Comparison of ENCODE assay signal across 1 cellular context in the genomic region with DNA sequence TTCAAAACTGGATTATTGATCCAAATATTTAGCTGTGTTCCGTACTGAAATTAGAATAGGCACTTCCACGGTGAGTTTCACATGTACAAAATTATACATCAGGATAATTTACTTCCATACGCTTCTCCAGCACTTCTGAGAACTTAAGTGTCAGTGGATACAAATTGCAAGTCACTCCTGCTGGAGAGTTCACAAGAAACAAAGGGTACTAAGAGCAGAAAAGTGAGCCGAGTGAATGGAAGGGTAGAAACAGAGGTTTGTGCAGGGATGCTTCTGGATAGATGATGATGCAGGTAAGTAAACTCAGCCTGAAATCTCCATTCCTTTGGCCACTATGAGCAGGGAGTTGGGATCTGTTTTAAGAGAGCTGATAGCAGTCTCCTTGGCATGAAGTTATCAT.
TF ChIP-seq lines count a peak whose summit lies in the region.
"Not testable (repeated sequence)": the region's sequence is repeated elsewhere in the genome, so short reads cannot be mapped to it uniquely, and the experiment has no call there.

No MANE protein-coding gene starts in this region.

TF ChIP-seq in K562, 482 proteins besides CTCF, POLR2A, EP300 and RAD21:
- TF ChIP-seq C11orf30 (IDR thresholded peaks at IDR 0.05; ENCODE audit: low read depth) (peak; percentile 95), DPF2 (IDR thresholded peaks at IDR 0.05) (peak; percentile 54), ATF3 (CRISPR knock-in tag; conservative IDR thresholded peaks at IDR 0.05) (peak; percentile 48; the same call in 1 of the 2 replicates), ZNF316 (IDR thresholded peaks at IDR 0.05) (peak; percentile 96), SMARCE1 (IDR thresholded peaks at IDR 0.05) (peak; percentile 42; the same call in 1 of the 2 replicates), MYC (IDR thresholded peaks at IDR 0.05; ENCODE audit: low read depth, low read length) (0 out of 2 replicates have a peak, but pooled peaks have one; percentile 10), PBX2 (tag; conservative IDR thresholded peaks at IDR 0.05; ENCODE audit: low read depth) (peak; percentile 32; the same call in 1 of the 2 replicates), CTBP1 (IDR thresholded peaks at IDR 0.05; ENCODE audit: borderline replicate concordance) (peak; percentile 57), MEIS2 (IDR thresholded peaks at IDR 0.05; ENCODE audit: partially characterized antibody) (peak; percentile 57), NFE2 (IDR thresholded peaks at IDR 0.05; ENCODE audit: low read depth) (peak; percentile 90), MAFF (IDR thresholded peaks at IDR 0.05; ENCODE audit: low read length) (peak; percentile 77), SMARCA4 (IDR thresholded peaks at IDR 0.05) (peak; percentile 66), MAFG (tag; conservative IDR thresholded peaks at IDR 0.05) (peak; percentile 97), ARID1B (IDR thresholded peaks at IDR 0.05) (peak; percentile 19; the same call in 1 of the 2 replicates), JUND (tag; IDR thresholded peaks at IDR 0.05; ENCODE audit: borderline replicate concordance, low read depth, low read length) (0 out of 3 replicates have a peak, but pooled peaks have one; percentile 12), GATAD2B (IDR thresholded peaks at IDR 0.05; ENCODE audit: borderline replicate concordance) (0 out of 2 replicates have a peak, but pooled peaks have one; percentile 27), NFE2L1 (tag; IDR thresholded peaks at IDR 0.05; ENCODE audit: borderline replicate concordance, low read depth) (peak; percentile 75; the same call in 1 of the 2 replicates), NFIC (IDR thresholded peaks at IDR 0.05) (peak; percentile 80)
- TF ChIP-seq, protein P1, sequence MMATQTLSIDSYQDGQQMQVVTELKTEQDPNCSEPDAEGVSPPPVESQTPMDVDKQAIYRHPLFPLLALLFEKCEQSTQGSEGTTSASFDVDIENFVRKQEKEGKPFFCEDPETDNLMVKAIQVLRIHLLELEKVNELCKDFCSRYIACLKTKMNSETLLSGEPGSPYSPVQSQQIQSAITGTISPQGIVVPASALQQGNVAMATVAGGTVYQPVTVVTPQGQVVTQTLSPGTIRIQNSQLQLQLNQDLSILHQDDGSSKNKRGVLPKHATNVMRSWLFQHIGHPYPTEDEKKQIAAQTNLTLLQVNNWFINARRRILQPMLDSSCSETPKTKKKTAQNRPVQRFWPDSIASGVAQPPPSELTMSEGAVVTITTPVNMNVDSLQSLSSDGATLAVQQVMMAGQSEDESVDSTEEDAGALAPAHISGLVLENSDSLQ (IDR thresholded peaks at IDR 0.05), result peak; percentile 59
- TF ChIP-seq ATF3 (IDR thresholded peaks at IDR 0.05); MYC (CRISPR knock-in tag; IDR thresholded peaks at IDR 0.05; ENCODE audit: borderline replicate concordance, low read depth); PBX2 (CRISPR knock-in tag; IDR thresholded peaks at IDR 0.05; ENCODE audit: low read depth); JUND (IDR thresholded peaks at IDR 0.05; ENCODE audit: borderline replicate concordance, low read depth, low read length): not testable (repeated sequence)
- TF ChIP-seq, protein P2, sequence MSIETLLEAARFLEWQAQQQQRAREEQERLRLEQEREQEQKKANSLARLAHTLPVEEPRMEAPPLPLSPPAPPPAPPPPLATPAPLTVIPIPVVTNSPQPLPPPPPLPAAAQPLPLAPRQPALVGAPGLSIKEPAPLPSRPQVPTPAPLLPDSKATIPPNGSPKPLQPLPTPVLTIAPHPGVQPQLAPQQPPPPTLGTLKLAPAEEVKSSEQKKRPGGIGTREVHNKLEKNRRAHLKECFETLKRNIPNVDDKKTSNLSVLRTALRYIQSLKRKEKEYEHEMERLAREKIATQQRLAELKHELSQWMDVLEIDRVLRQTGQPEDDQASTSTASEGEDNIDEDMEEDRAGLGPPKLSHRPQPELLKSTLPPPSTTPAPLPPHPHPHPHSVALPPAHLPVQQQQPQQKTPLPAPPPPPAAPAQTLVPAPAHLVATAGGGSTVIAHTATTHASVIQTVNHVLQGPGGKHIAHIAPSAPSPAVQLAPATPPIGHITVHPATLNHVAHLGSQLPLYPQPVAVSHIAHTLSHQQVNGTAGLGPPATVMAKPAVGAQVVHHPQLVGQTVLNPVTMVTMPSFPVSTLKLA (conservative IDR thresholded peaks at IDR 0.05), result 0 out of 4 replicates have a peak, but pooled peaks have one; percentile 11 to 15
